ENCODE assay signal across 12 cellular contexts in the genomic region with DNA sequence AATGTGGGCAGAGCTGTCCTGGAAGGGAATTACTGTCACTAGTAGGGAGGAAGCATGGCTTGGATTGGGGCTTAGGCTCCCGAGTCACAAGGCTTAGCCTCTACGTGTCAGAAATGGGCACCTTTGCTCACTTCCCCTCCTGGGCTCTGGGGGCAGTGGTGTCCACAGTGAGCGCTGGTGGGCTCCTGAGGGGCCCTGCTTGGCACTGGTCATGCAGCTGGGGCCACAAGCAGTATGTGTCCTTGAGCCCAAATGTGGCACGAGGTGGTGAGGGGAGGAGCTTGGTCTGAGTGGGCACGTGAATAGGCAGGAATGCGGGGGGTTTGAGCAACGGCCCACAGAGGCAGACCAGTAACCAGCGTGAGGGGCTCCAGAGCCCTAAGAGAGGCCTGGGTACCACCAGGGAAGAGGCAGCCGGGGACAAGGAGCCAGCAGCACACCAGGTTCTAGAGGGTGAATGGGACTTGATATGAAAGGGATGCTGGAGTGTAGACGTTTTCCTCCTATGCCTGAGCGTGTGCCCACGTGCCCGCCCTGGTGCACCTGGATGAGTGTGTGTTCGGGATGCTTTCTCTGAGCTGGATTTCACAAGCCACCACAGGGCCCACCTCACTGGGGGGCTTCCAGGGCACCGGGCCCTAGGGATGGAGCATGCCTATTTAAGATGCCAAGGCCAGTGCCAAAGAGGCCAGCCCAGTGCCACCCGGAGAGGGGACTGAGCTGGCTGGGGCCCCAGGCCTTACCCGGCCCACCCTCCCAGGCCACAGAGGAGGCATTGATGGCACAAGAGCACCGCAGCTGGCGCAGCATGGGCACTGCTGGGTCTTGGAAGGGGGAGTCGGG. TPM values are rescaled to one million over a fixed set of nuclear protein-coding genes. Genes with fewer than 3 reads are reported as not detected.
DNase-seq lines count a peak whose midpoint lies in the region; ATAC-seq, FAIRE-seq and TF ChIP-seq lines count a peak whose summit lies in the region.
"Had no signal": no experiment of that assay in that cellular context is flagged by ENCODE, and none has a peak within 500 bp of the region (broad histone marks: within the 10 kb centered on the region; RNA-seq: fewer than 3 reads in every experiment).

No MANE protein-coding gene starts in this region.

- no peak overlapping the region for H2AFZ ChIP-seq in astrocyte (ENCODE audit: low read depth, low read length)

- FAIRE-seq in astrocyte (lab: Jason Lieb, UNC): no peak
- FAIRE-seq: GM18507 had no signal

- H3K4me2 ChIP-seq in astrocyte (ENCODE audit: low read length): no peak overlapping the region

- H3K4me3 ChIP-seq in HUES64 (ENCODE audit: low read length) (peak overlapping the region; percentile 33), astrocyte (ENCODE audit: insufficient read depth, low read depth, low read length) (no peak overlapping the region), suprapubic skin (no peak overlapping the region), upper lobe of left lung (no peak overlapping the region)
- H3K4me3 ChIP-seq: esophagus muscularis mucosa had no signal

- H3K79me2 ChIP-seq in astrocyte (ENCODE audit: insufficient read depth, low read length): no peaks in the 10 kb centered on the region

- H3K9me3 Mint-ChIP-seq in astrocyte (ENCODE audit: unreplicated experiment) (no peaks in the 10 kb centered on the region), nephron progenitor cell (no peaks in the 10 kb centered on the region), mesothelial cell of epicardium (no peaks in the 10 kb centered on the region)

- no peaks in the 10 kb centered on the region for H3K9me3 ChIP-seq in HUES64 (ENCODE audit: insufficient read depth, low read depth, low read length)
- no peaks in the 10 kb centered on the region for H3K9me3 ChIP-seq in astrocyte (ENCODE audit: insufficient read depth, low read depth, low read length)
- no peaks in the 10 kb centered on the region for H3K9me3 ChIP-seq in suprapubic skin
- H3K9me3 ChIP-seq in upper lobe of left lung: no peaks in the 10 kb centered on the region
- H3K9me3 ChIP-seq: esophagus muscularis mucosa had no signal

- no peaks in the 10 kb centered on the region for H4K20me1 ChIP-seq in astrocyte (ENCODE audit: insufficient read depth, low read length)

- H3K4me3 Mint-ChIP-seq in astrocyte (ENCODE audit: unreplicated experiment) (peak overlapping the region; percentile 54), nephron progenitor cell (peak overlapping the region; percentile 68), mesothelial cell of epicardium (no peak overlapping the region)
- H3K4me3 Mint-ChIP-seq: naive thymus-derived CD4-positive, alpha-beta T cell had no signal

- H3K36me3 ChIP-seq in HUES64 (ENCODE audit: insufficient read depth, low read length) (no peaks in the 10 kb centered on the region), astrocyte (ENCODE audit: insufficient read depth, low read length) (no peaks in the 10 kb centered on the region), suprapubic skin (no peaks in the 10 kb centered on the region), upper lobe of left lung (no peaks in the 10 kb centered on the region)
- H3K36me3 ChIP-seq: esophagus muscularis mucosa had no signal

- no peak for TF ChIP-seq CTCF in astrocyte (IDR thresholded peaks at IDR 0.05; ENCODE audit: insufficient read depth, low read depth, low read length)
- peak; percentile 17 for TF ChIP-seq CTCF in nephron progenitor cell (IDR thresholded peaks at IDR 0.05)
- TF ChIP-seq CTCF in mesothelial cell of epicardium (IDR thresholded peaks at IDR 0.05; ENCODE audit: unreplicated experiment): no peak
- no peak for TF ChIP-seq CTCF in suprapubic skin (IDR thresholded peaks at IDR 0.05)
- peak in 1 of 6 experiments; percentile 27 for TF ChIP-seq CTCF in upper lobe of left lung (IDR thresholded peaks at IDR 0.05)

- H3K4me1 Mint-ChIP-seq in astrocyte (ENCODE audit: low read depth, unreplicated experiment): peaks cover 4% of the 10 kb centered on the region
- peaks cover 64% of the 10 kb centered on the region for H3K4me1 Mint-ChIP-seq in nephron progenitor cell
- peaks cover 21% of the 10 kb centered on the region for H3K4me1 Mint-ChIP-seq in mesothelial cell of epicardium

- H3K27me3 Mint-ChIP-seq in astrocyte (ENCODE audit: low read depth, unreplicated experiment): peaks cover 18% of the 10 kb centered on the region
- peaks cover 3% of the 10 kb centered on the region for H3K27me3 Mint-ChIP-seq in nephron progenitor cell (ENCODE audit: low read depth, poor library complexity)
- no peaks in the 10 kb centered on the region for H3K27me3 Mint-ChIP-seq in mesothelial cell of epicardium (ENCODE audit: low read depth)

- no peak for TF ChIP-seq POLR2A in suprapubic skin (IDR thresholded peaks at IDR 0.05)
- TF ChIP-seq POLR2A in upper lobe of left lung (IDR thresholded peaks at IDR 0.05): no peak

- 83% methylated on average over 20 of the region's 20 CpGs for WGBS in HUES64
- WGBS in suprapubic skin: 65% methylated on average over 12 of the region's 20 CpGs
- 85 to 86% methylated on average over 11 to 16 of the region's 20 CpGs for WGBS in upper lobe of left lung, 2 donors

- no peaks in the 10 kb centered on the region for H3K36me3 Mint-ChIP-seq in astrocyte (ENCODE audit: low read depth, unreplicated experiment)
- H3K36me3 Mint-ChIP-seq in nephron progenitor cell (ENCODE audit: low read depth): no peaks in the 10 kb centered on the region
- no peaks in the 10 kb centered on the region for H3K36me3 Mint-ChIP-seq in mesothelial cell of epicardium

- H3K27me3 ChIP-seq in HUES64 (ENCODE audit: insufficient read depth, low read length): no peaks in the 10 kb centered on the region
- H3K27me3 ChIP-seq in astrocyte (ENCODE audit: insufficient read depth, low read length): no peaks in the 10 kb centered on the region
- no peaks in the 10 kb centered on the region for H3K27me3 ChIP-seq in suprapubic skin
- H3K27me3 ChIP-seq in upper lobe of left lung: no peaks in the 10 kb centered on the region
- H3K27me3 ChIP-seq: esophagus muscularis mucosa had no signal

- H3K27ac ChIP-seq in HUES64 (ENCODE audit: low read depth, low read length): no peak overlapping the region
- no peak overlapping the region for H3K27ac ChIP-seq in astrocyte (ENCODE audit: low read depth, low read length)
- no peak overlapping the region for H3K27ac ChIP-seq in suprapubic skin
- H3K27ac ChIP-seq in upper lobe of left lung: no peak overlapping the region

- TF ChIP-seq EP300 in suprapubic skin (IDR thresholded peaks at IDR 0.05): no peak
- no peak for TF ChIP-seq EP300 in upper lobe of left lung (IDR thresholded peaks at IDR 0.05)

- DNase-seq in ELF-1 (ENCODE audit: low read depth, low spot score) (peak; percentile 42), astrocyte (ENCODE audit: low read depth) (no peak), nephron progenitor cell (no peak), mesothelial cell of epicardium (ENCODE audit: low spot score in 2 of 2, unreplicated experiment in 2 of 2) (no peak), suprapubic skin (ENCODE audit: low spot score in 2 of 2) (no peak), upper lobe of left lung (no peak)
- DNase-seq: activated effector memory CD4-positive, alpha-beta T cell treated with Interleukin-2 at 50 U/mL for 16 hours; naive thymus-derived CD4-positive, alpha-beta T cell had no signal

- H3K27ac Mint-ChIP-seq in astrocyte (ENCODE audit: unreplicated experiment): no peak overlapping the region
- no peak overlapping the region for H3K27ac Mint-ChIP-seq in nephron progenitor cell
- no peak overlapping the region for H3K27ac Mint-ChIP-seq in mesothelial cell of epicardium
- H3K27ac Mint-ChIP-seq: naive thymus-derived CD4-positive, alpha-beta T cell had no signal

- peaks cover 14% of the 10 kb centered on the region; the same call in 1 of the 2 replicates for H3K4me1 ChIP-seq in HUES64 (ENCODE audit: insufficient read depth, low read length)
- H3K4me1 ChIP-seq in astrocyte (ENCODE audit: insufficient read depth, low read length): peaks cover 8% of the 10 kb centered on the region
- H3K4me1 ChIP-seq in suprapubic skin: peaks cover 21% of the 10 kb centered on the region
- H3K4me1 ChIP-seq in upper lobe of left lung: peaks cover 7 to 18% (median 15%) of the 10 kb centered on the region in 4 donors

- no peak for ATAC-seq in upper lobe of left lung (ENCODE audit: low FRiP score in 2 of 2)
- no peak for ATAC-seq in GM21515 (IDR thresholded peaks at IDR 0.05; ENCODE audit: unreplicated experiment)
- ATAC-seq: naive thymus-derived CD4-positive, alpha-beta T cell had no signal

- H3K9ac ChIP-seq in HUES64 (ENCODE audit: low read depth, low read length): peak overlapping the region; percentile 18; the same call in 1 of the 2 replicates
- H3K9ac ChIP-seq in astrocyte (ENCODE audit: low read length): no peak overlapping the region

RNA-seq across cellular contexts. Expression of gene PTMA, which starts 22.8 kb away (rescaled TPM):
- polyA plus RNA-seq in HUES64 (2013, experiment 1 of 2): 1,960 TPM
- 2,220 TPM for polyA plus RNA-seq in HUES64 (2013, experiment 2 of 2)
- total RNA-seq in astrocyte: 396 and 469 TPM in 2 replicates
- total RNA-seq in mesothelial cell of epicardium: 1,098 to 1,149 TPM (median 1,136 TPM) in 3 replicates
- total RNA-seq in suprapubic skin: 1,000 to 10,000 TPM in 3 of 4 donors, 100 to 1,000 TPM in 1; 781 to 1,090 (median 1,063) TPM
- total RNA-seq in upper lobe of left lung: 100 to 1,000 TPM; 344 to 896 (median 663) TPM
